ENCODE assay signal across 11 cellular contexts in genomic region chr11:28836285-28837081, GRCh38.
DNase-seq lines count a peak whose midpoint lies in the region; ATAC-seq, FAIRE-seq and TF ChIP-seq lines count a peak whose summit lies in the region.
"Had no signal": no experiment of that assay in that cellular context is flagged by ENCODE, and none has a peak within 500 bp of the region (broad histone marks: within the 10 kb centered on the region; RNA-seq: fewer than 3 reads in every experiment).

No MANE protein-coding gene starts in this region.

- H3K4me2 ChIP-seq in astrocyte (ENCODE audit: low read length) = peak overlapping the region; percentile 54

- no peak overlapping the region for H2AFZ ChIP-seq in astrocyte (ENCODE audit: low read depth, low read length)

- H3K27ac ChIP-seq in AG04450 (ENCODE audit: low read depth, low read length) = peak overlapping the region; percentile 93
- peak overlapping the region; percentile 97 for H3K27ac ChIP-seq in astrocyte (ENCODE audit: low read depth, low read length)

- H3K36me3 Mint-ChIP-seq in astrocyte (ENCODE audit: low read depth, unreplicated experiment) = no peaks in the 10 kb centered on the region
- H3K36me3 Mint-ChIP-seq: CD8-positive, alpha-beta T cell had no signal

- H3K4me1 ChIP-seq in astrocyte (ENCODE audit: insufficient read depth, low read length) = peaks cover 49% of the 10 kb centered on the region

- peaks cover 48% of the 10 kb centered on the region for H3K4me1 Mint-ChIP-seq in astrocyte (ENCODE audit: low read depth, unreplicated experiment)

- CTCF ChIA-PET in AG04450 (lab: Charles Lee) = interaction anchor here (0.6 to 0.9 kb wide), 2 partner anchors 321 to 323 kb away, joined by 3 read pairs; no protein-coding TSS in a partner anchor

- H3K4me3 ChIP-seq in AG04450 (ENCODE audit: low read depth, low read length) (no peak overlapping the region), astrocyte (ENCODE audit: insufficient read depth, low read depth, low read length) (no peak overlapping the region)
- H3K4me3 ChIP-seq: mucosa of descending colon had no signal

- ATAC-seq in HG03342 (IDR thresholded peaks at IDR 0.05; ENCODE audit: unreplicated experiment) (no peak), GM21528 (IDR thresholded peaks at IDR 0.05; ENCODE audit: low FRiP score, unreplicated experiment) (no peak)
- ATAC-seq: CD8-positive, alpha-beta T cell; mucosa of descending colon had no signal

- POLR2A ChIA-PET in AG04450 (lab: Yijun Ruan, JAX) = interaction anchor here (0.5 to 1.5 kb wide), 7 partner anchors 78 to 1136 kb away, joined by 3 to 5 read pairs (median 3); partner anchors contain the start of gene BDNF

- H3K9ac ChIP-seq in astrocyte (ENCODE audit: low read length) = peak overlapping the region; percentile 78

- H3K4me3 Mint-ChIP-seq in astrocyte (ENCODE audit: unreplicated experiment) = no peak overlapping the region
- H3K4me3 Mint-ChIP-seq: CD8-positive, alpha-beta T cell had no signal

- no peaks in the 10 kb centered on the region for H3K27me3 Mint-ChIP-seq in astrocyte (ENCODE audit: low read depth, unreplicated experiment)

- TF ChIP-seq CTCF in AG04450 (IDR thresholded peaks at IDR 0.05; ENCODE audit: low read depth, low read length) (no peak), astrocyte (IDR thresholded peaks at IDR 0.05; ENCODE audit: insufficient read depth, low read depth, low read length) (no peak)

- peak; percentile 89 for DNase-seq in AG04450 (ENCODE audit: low read depth, low spot score)
- peak; percentile 99 for DNase-seq in HT1080 (ENCODE audit: low read depth)
- DNase-seq in astrocyte (ENCODE audit: low read depth) = peak; percentile 100
- peak; percentile 100 for DNase-seq in kidney tubule cell (ENCODE audit: low spot score)
- DNase-seq in globus pallidus (ENCODE audit: low spot score) = no peak
- no peak for DNase-seq in NCI-H524 treated with DMSO at 0.1 percent for 48 hours (lab: John Stamatoyannopoulos, UW)
- DNase-seq: CD8-positive, alpha-beta T cell; effector CD8-positive, alpha-beta T cell; mucosa of descending colon had no signal

- H4K20me1 ChIP-seq in astrocyte (ENCODE audit: insufficient read depth, low read length) = no peaks in the 10 kb centered on the region

- H3K27me3 ChIP-seq in AG04450 (ENCODE audit: control insufficient read depth, insufficient read depth, low read length) = no peaks in the 10 kb centered on the region
- no peaks in the 10 kb centered on the region for H3K27me3 ChIP-seq in astrocyte (ENCODE audit: insufficient read depth, low read length)

- peak overlapping the region; percentile 99 for H3K27ac Mint-ChIP-seq in astrocyte (ENCODE audit: unreplicated experiment)
- H3K27ac Mint-ChIP-seq: CD8-positive, alpha-beta T cell had no signal

- no peaks in the 10 kb centered on the region for H3K36me3 ChIP-seq in astrocyte (ENCODE audit: insufficient read depth, low read length)

- FAIRE-seq in astrocyte (lab: Jason Lieb, UNC) = peak; percentile 98

- H3K79me2 ChIP-seq in astrocyte (ENCODE audit: insufficient read depth, low read length) = no peaks in the 10 kb centered on the region

- no peaks in the 10 kb centered on the region for H3K9me3 Mint-ChIP-seq in astrocyte (ENCODE audit: unreplicated experiment)

- H3K9me3 ChIP-seq in AG04450 (ENCODE audit: control insufficient read depth, insufficient read depth, low read length) (no peaks in the 10 kb centered on the region; the same call in 1 of the 2 replicates), astrocyte (ENCODE audit: insufficient read depth, low read depth, low read length) (no peaks in the 10 kb centered on the region)
- H3K9me3 ChIP-seq: mucosa of descending colon had no signal

Comparison
In these comparisons a context has a peak if more than half of its experiments do, and no peak if none do; other contexts are left out.
1. DNase-seq: peak in AG04450 (single experiment), HT1080 (single experiment), astrocyte (single experiment) and kidney tubule cell (single experiment); none in globus pallidus (single experiment) and NCI-H524 treated with DMSO at 0.1 percent for 48 hours (single experiment).